Comparison of ENCODE assay signal across 34 cellular contexts in the genomic region with DNA sequence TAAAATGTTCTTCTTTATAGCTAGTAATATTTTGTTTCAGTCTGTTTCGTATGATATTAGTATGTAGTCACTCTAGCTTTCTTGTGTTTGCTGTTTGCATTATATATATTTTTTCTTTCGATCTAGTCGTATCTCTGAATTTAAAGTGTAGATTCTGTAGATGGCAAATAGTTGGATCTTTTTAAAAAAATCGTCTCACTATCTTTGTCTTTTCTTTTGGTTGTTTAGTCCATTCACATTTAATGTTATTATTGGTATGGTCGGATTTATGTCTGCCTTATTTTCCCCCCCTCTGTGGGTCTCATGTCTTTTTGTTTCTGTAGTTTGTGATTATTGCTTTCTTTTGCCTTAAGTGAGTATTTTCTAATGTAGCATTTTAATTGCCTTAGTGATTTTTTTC.
"Had no signal": no experiment of that assay in that cellular context is flagged by ENCODE, and none has a peak within 500 bp of the region (broad histone marks: within the 10 kb centered on the region; RNA-seq: fewer than 3 reads in every experiment).

No MANE protein-coding gene starts in this region.

- H3K4me3 Mint-ChIP-seq: activated B cell treated with CpG ODN at 0.5 μM for 24 hours; activated CD4-positive, alpha-beta memory T cell treated with anti-CD3 and anti-CD28 coated beads for 36 hours; activated CD4-positive, alpha-beta T cell treated with anti-CD3 and anti-CD28 coated beads, Interleukin-2, amount 10 ng/mL, durations not matched to agents 24 days and 14 days; activated CD8-positive, alpha-beta T cell treated with anti-CD3 and anti-CD28 coated beads for 36 hours; activated naive CD8-positive, alpha-beta T cell; activated naive CD8-positive, alpha-beta T cell treated with anti-CD3 and anti-CD28 coated beads, Interleukin-2, amount 10 ng/mL, durations not matched to agents 7 days and 5 days; activated naive CD8-positive, alpha-beta T cell treated with anti-CD3 and anti-CD28 coated beads, Interleukin-2, amount 50 U/mL, for 24 hours; activated T-cell treated with anti-CD3 and anti-CD28 coated beads, Interleukin-2, amount 50 U/mL, for 4 hours; activated T-cell treated with anti-CD3 and anti-CD28 coated beads, Interleukin-2, amount 50 U/mL, for 72 hours; central memory CD8-positive, alpha-beta T cell; T-helper 1 cell treated with Interleukin-12 subunit alpha and Interleukin-12 subunit beta and Interleukin-4 antibody, amounts not matched to agents 30 μg/mL and 1 μg/mL, for 36 hours; T-helper 2 cell treated with Interferon-gamma antibody and Interleukin-4, amounts not matched to agents 5 μg/mL and 100 μg/mL, for 36 hours had no signal

- H3K27ac Mint-ChIP-seq: activated B cell treated with CpG ODN at 0.5 μM for 24 hours; activated CD4-positive, alpha-beta memory T cell treated with anti-CD3 and anti-CD28 coated beads for 36 hours; activated CD4-positive, alpha-beta T cell treated with anti-CD3 and anti-CD28 coated beads, Interleukin-2, amount 10 ng/mL, durations not matched to agents 24 days and 14 days; activated CD8-positive, alpha-beta T cell treated with anti-CD3 and anti-CD28 coated beads for 36 hours; activated naive CD8-positive, alpha-beta T cell treated with anti-CD3 and anti-CD28 coated beads, Interleukin-2, amount 10 ng/mL, durations not matched to agents 7 days and 5 days; activated naive CD8-positive, alpha-beta T cell treated with anti-CD3 and anti-CD28 coated beads, Interleukin-2, amount 50 U/mL, for 24 hours; activated T-cell treated with anti-CD3 and anti-CD28 coated beads, Interleukin-2, amount 50 U/mL, for 72 hours; activated T-helper 2 cell treated with anti-CD3 and anti-CD28 coated beads, Interferon-gamma antibody, Interleukin-2, Interleukin-4, amounts not matched to agents 10 μg/mL and 5 μg/mL and 100 μg/mL, durations not matched to agents 14 hours and 24 hours and 36 hours; T-helper 1 cell treated with Interleukin-12 subunit alpha and Interleukin-12 subunit beta and Interleukin-4 antibody, amounts not matched to agents 30 μg/mL and 1 μg/mL, for 36 hours; T-helper 2 cell treated with Interferon-gamma antibody and Interleukin-4, amounts not matched to agents 5 μg/mL and 100 μg/mL, for 36 hours had no signal

- H3K36me3 ChIP-seq: brain microvascular endothelial cell, breast epithelium had no signal

- ATAC-seq: activated CD8-positive, alpha-beta T cell treated with anti-CD3 and anti-CD28 coated beads for 36 hours; activated naive CD8-positive, alpha-beta T cell treated with anti-CD3 and anti-CD28 coated beads, Interleukin-2, amount 50 U/mL, for 24 hours; activated T-cell treated with anti-CD3 and anti-CD28 coated beads, Interleukin-2, amount 50 U/mL, for 4 hours; activated T-cell treated with anti-CD3 and anti-CD28 coated beads, Interleukin-2, amount 50 U/mL, for 72 hours; body of pancreas had no signal

- DNase-seq: activated B cell treated with CpG ODN at 0.5 μM for 24 hours; activated CD4-positive, alpha-beta memory T cell treated with anti-CD3 and anti-CD28 coated beads for 36 hours; activated CD4-positive, alpha-beta T cell treated with anti-CD3 and anti-CD28 coated beads for 4 hours; activated CD4-positive, alpha-beta T cell treated with anti-CD3 and anti-CD28 coated beads, Interleukin-2, amount 10 ng/mL, durations not matched to agents 24 days and 14 days; activated CD4-positive, alpha-beta T cell treated with anti-CD3 and anti-CD28 coated beads, Interleukin-2, amount 50 U/mL, for 1 hour; activated CD4-positive, alpha-beta T cell treated with anti-CD3 and anti-CD28 coated beads, Interleukin-2, amount 50 U/mL, for 4 hours; activated CD4-positive, CD25-positive, alpha-beta regulatory T cell treated with anti-CD3 and anti-CD28 coated beads, Interleukin-2, amount 50 U/mL, for 72 hours; activated CD8-positive, alpha-beta memory T cell treated with anti-CD3 and anti-CD28 coated beads, Interleukin-2, amount 50 U/mL, for 4 hours; activated CD8-positive, alpha-beta T cell treated with anti-CD3 and anti-CD28 coated beads for 36 hours; activated effector memory CD4-positive, alpha-beta T cell treated with Interleukin-2 at 50 U/mL for 16 hours; activated gamma-delta T cell; activated naive CD4-positive, alpha-beta T cell treated with anti-CD3 and anti-CD28 coated beads, Interleukin-2, amount 50 U/mL, for 16 hours; activated naive CD4-positive, alpha-beta T cell treated with Interleukin-2 at 50 U/mL for 16 hours; activated naive CD8-positive, alpha-beta T cell treated with anti-CD3 and anti-CD28 coated beads, Interleukin-2, amount 10 ng/mL, durations not matched to agents 7 days and 5 days; activated naive CD8-positive, alpha-beta T cell treated with anti-CD3 and anti-CD28 coated beads, Interleukin-2, amount 50 U/mL, for 24 hours; activated T-cell treated with anti-CD3 and anti-CD28 coated beads for 4 hours; activated T-cell treated with anti-CD3 and anti-CD28 coated beads, Interleukin-2, amount 50 U/mL, for 1 hour; activated T-cell treated with anti-CD3 and anti-CD28 coated beads, Interleukin-2, amount 50 U/mL, for 4 hours; activated T-cell treated with anti-CD3 and anti-CD28 coated beads, Interleukin-2, amount 50 U/mL, for 72 hours; aorta; body of pancreas; brain microvascular endothelial cell; cerebellar nuclear complex; SW 1271; T-helper 1 cell; T-helper 2 cell; T-helper 9 cell had no signal

- H3K27me3 Mint-ChIP-seq: activated B cell treated with CpG ODN at 0.5 μM for 24 hours; activated CD4-positive, alpha-beta memory T cell treated with anti-CD3 and anti-CD28 coated beads for 36 hours; activated CD4-positive, alpha-beta T cell treated with anti-CD3 and anti-CD28 coated beads, Interleukin-2, amount 10 ng/mL, durations not matched to agents 24 days and 14 days; activated CD8-positive, alpha-beta T cell treated with anti-CD3 and anti-CD28 coated beads for 36 hours; activated naive CD8-positive, alpha-beta T cell; activated naive CD8-positive, alpha-beta T cell treated with anti-CD3 and anti-CD28 coated beads, Interleukin-2, amount 10 ng/mL, durations not matched to agents 7 days and 5 days; activated naive CD8-positive, alpha-beta T cell treated with anti-CD3 and anti-CD28 coated beads, Interleukin-2, amount 50 U/mL, for 24 hours; central memory CD8-positive, alpha-beta T cell had no signal

- H3K27ac ChIP-seq: body of pancreas, brain microvascular endothelial cell, breast epithelium, VCaP had no signal

- H3K27me3 ChIP-seq: body of pancreas, brain microvascular endothelial cell, breast epithelium had no signal

- H3K4me3 ChIP-seq: body of pancreas, breast epithelium had no signal

- H3K4me1 ChIP-seq: breast epithelium had no signal

- H3K4me1 Mint-ChIP-seq: activated B cell treated with CpG ODN at 0.5 μM for 24 hours had no signal

- H3K9me3 ChIP-seq: body of pancreas had no signal
